Comparison of ENCODE assay signal across 16 cellular contexts in the genomic region with DNA sequence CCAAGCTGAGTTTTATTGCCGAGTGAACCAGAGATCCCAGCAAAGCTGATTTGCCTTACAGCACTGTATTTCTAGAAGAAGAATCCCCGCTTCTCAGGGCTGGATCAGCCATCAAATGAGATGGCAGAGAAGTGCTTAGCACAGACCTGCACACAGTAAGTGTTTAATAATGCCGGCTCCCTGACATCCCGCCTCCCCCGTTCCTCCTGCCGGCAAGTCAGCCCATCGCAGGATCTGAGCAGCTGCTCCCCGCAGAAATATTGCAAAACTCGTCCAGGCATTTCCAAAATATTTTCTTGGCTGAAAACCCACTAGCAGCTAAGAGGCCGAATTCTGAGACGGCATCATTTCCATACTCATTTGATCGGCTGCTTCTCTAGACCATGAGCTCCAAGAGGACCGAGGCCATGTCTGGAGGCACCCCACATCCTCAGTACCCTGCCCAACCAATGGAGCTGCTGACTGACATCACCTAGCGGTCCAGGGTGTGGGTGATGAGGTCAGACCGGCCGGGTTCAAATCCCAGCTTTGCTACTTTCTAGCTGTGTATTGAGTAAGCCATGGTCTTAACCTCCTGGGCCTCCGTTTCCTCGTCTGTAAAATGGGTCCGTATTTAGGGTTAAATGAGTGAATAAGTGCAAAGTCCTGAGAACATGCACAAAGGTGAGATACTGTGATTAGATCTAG.
DNase-seq lines count a peak whose midpoint lies in the region; ATAC-seq and TF ChIP-seq lines count a peak whose summit lies in the region.
"Had no signal": no experiment of that assay in that cellular context is flagged by ENCODE, and none has a peak within 500 bp of the region (broad histone marks: within the 10 kb centered on the region; RNA-seq: fewer than 3 reads in every experiment).

No MANE protein-coding gene starts in this region.

- ATAC-seq in sciatic nerve, result peak; percentile 55

- CTCF ChIA-PET in HEK293 (lab: Yijun Ruan, JAX), result interaction anchor here (0.7 kb wide), 1 partner anchor 103 kb away, joined by 3 read pairs; no protein-coding TSS in a partner anchor

- TF ChIP-seq CTCF in HEK293 (tag by site-specific recombination; IDR thresholded peaks at IDR 0.05), result no peak

- no peak overlapping the region for H3K4me3 ChIP-seq in HEK293 (ENCODE audit: low read depth, low read length)
- no peak overlapping the region for H3K4me3 ChIP-seq in effector memory CD4-positive, alpha-beta T cell (ENCODE audit: insufficient read depth, low read depth, low read length, poor library complexity, severe bottlenecking)

- no peaks in the 10 kb centered on the region for H3K4me1 ChIP-seq in HEK293 (ENCODE audit: control insufficient read depth, insufficient read depth, low read length)
- H3K4me1 ChIP-seq in effector memory CD4-positive, alpha-beta T cell (ENCODE audit: control insufficient read depth, insufficient read depth, low read length, poor library complexity, severe bottlenecking), result no peaks in the 10 kb centered on the region

- peaks cover 5% of the 10 kb centered on the region for H3K27me3 ChIP-seq in effector memory CD4-positive, alpha-beta T cell (replicated peaks; ENCODE audit: control insufficient read depth, insufficient read depth, low read length, poor library complexity, severe bottlenecking)

- DNase-seq in NCI-H2171 treated with DMSO at 0.1 percent for 48 hours (lab: John Stamatoyannopoulos, UW) (peak; percentile 32), NCI-H2171 (lab: John Stamatoyannopoulos, UW) (no peak), fibroblast of gingiva (ENCODE audit: low read depth) (peak; percentile 26), sciatic nerve (ENCODE audit: low spot score) (no peak), middle frontal gyrus (ENCODE audit: extremely low spot score, low spot score) (no peak)
- no peak for DNase-seq in effector memory CD4-positive, alpha-beta T cell
- DNase-seq in activated CD4-positive, alpha-beta T cell treated with anti-CD3 and anti-CD28 coated beads for 1 hour, result no peak
- DNase-seq: 8988T, C1 segment of cervical spinal cord, GF-D8, H9, NCI-H2029, NCI-H510A, NCI-H82, SK-N-SH had no signal

- H3K9me3 ChIP-seq in HEK293 (ENCODE audit: control insufficient read depth, insufficient read depth, low read depth, low read length), result no peaks in the 10 kb centered on the region
- no peaks in the 10 kb centered on the region for H3K9me3 ChIP-seq in effector memory CD4-positive, alpha-beta T cell (ENCODE audit: control insufficient read depth, low read length)
- H3K9me3 ChIP-seq: SK-N-SH had no signal

- H3K27ac ChIP-seq in HEK293 (ENCODE audit: extremely low read depth, low read depth, low read length), result no peak overlapping the region
- H3K27ac ChIP-seq in effector memory CD4-positive, alpha-beta T cell (ENCODE audit: insufficient read depth, low read length, poor library complexity, severe bottlenecking), result no peak overlapping the region

- H3K36me3 ChIP-seq in HEK293 (ENCODE audit: control insufficient read depth in 2 of 2, insufficient read depth in 1 of 2, low read length in 2 of 2), result no peaks in the 10 kb centered on the region
- no peaks in the 10 kb centered on the region for H3K36me3 ChIP-seq in effector memory CD4-positive, alpha-beta T cell (ENCODE audit: control insufficient read depth, insufficient read depth, low read length)

- POLR2A ChIA-PET in HEK293 (lab: Yijun Ruan, JAX), result no interaction called here

- intact Hi-C loops in sciatic nerve (cut with DNase I), result no loop called here

TF ChIP-seq in HEK293, 187 proteins besides CTCF, POLR2A, EP300 and RAD21:
- TF ChIP-seq, protein P1, sequence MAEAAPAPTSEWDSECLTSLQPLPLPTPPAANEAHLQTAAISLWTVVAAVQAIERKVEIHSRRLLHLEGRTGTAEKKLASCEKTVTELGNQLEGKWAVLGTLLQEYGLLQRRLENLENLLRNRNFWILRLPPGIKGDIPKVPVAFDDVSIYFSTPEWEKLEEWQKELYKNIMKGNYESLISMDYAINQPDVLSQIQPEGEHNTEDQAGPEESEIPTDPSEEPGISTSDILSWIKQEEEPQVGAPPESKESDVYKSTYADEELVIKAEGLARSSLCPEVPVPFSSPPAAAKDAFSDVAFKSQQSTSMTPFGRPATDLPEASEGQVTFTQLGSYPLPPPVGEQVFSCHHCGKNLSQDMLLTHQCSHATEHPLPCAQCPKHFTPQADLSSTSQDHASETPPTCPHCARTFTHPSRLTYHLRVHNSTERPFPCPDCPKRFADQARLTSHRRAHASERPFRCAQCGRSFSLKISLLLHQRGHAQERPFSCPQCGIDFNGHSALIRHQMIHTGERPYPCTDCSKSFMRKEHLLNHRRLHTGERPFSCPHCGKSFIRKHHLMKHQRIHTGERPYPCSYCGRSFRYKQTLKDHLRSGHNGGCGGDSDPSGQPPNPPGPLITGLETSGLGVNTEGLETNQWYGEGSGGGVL (tag by site-specific recombination; IDR thresholded peaks at IDR 0.05), result no peak
- TF ChIP-seq ZBTB17 (tag by site-specific recombination; IDR thresholded peaks at IDR 0.05), result 0 out of 2 replicates have a peak, but pooled peaks have one; percentile 37

Comparison
In these comparisons a context has a peak if more than half of its experiments do, and no peak if none do; other contexts are left out.
1. DNase-seq: peak in NCI-H2171 treated with DMSO at 0.1 percent for 48 hours (single experiment) and fibroblast of gingiva (single experiment); none in NCI-H2171 (single experiment), sciatic nerve (single experiment), middle frontal gyrus (single experiment), effector memory CD4-positive, alpha-beta T cell (0 of 3) and activated CD4-positive, alpha-beta T cell treated with anti-CD3 and anti-CD28 coated beads for 1 hour (single experiment).